1 cellular context compared by ENCODE assay signal in genomic region chr2:231482806-231483391, GRCh38.
A peak's percentile ranks its signal among the peaks of the same experiment; 100 is the strongest.
TF ChIP-seq lines count a peak whose summit lies in the region.

No MANE protein-coding gene starts in this region.

TF ChIP-seq in K562, 482 proteins besides CTCF, POLR2A, EP300 and RAD21 (continued from another document and continues in another):
- TF ChIP-seq, protein P1, sequence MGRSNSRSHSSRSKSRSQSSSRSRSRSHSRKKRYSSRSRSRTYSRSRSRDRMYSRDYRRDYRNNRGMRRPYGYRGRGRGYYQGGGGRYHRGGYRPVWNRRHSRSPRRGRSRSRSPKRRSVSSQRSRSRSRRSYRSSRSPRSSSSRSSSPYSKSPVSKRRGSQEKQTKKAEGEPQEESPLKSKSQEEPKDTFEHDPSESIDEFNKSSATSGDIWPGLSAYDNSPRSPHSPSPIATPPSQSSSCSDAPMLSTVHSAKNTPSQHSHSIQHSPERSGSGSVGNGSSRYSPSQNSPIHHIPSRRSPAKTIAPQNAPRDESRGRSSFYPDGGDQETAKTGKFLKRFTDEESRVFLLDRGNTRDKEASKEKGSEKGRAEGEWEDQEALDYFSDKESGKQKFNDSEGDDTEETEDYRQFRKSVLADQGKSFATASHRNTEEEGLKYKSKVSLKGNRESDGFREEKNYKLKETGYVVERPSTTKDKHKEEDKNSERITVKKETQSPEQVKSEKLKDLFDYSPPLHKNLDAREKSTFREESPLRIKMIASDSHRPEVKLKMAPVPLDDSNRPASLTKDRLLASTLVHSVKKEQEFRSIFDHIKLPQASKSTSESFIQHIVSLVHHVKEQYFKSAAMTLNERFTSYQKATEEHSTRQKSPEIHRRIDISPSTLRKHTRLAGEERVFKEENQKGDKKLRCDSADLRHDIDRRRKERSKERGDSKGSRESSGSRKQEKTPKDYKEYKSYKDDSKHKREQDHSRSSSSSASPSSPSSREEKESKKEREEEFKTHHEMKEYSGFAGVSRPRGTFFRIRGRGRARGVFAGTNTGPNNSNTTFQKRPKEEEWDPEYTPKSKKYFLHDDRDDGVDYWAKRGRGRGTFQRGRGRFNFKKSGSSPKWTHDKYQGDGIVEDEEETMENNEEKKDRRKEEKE (IDR thresholded peaks at IDR 0.05; ENCODE audit: borderline replicate concordance in 1 of 2, control insufficient read depth in 1 of 2, low read depth in 2 of 2, low read length in 1 of 2): no peak
- TF ChIP-seq XRCC5 (IDR thresholded peaks at IDR 0.05; ENCODE audit: low read depth, low read length) (0 out of 2 replicates have a peak, but pooled peaks have one; percentile 25), ZNF354B (CRISPR knock-in tag; IDR thresholded peaks at IDR 0.05) (no peak), ZFX (CRISPR knock-in tag; IDR thresholded peaks at IDR 0.05) (peak; percentile 75), MXI1 (IDR thresholded peaks at IDR 0.05; ENCODE audit: low read depth, low read length) (no peak), ZKSCAN1 (IDR thresholded peaks at IDR 0.05; ENCODE audit: low read depth, low read length) (no peak), ASH1L (IDR thresholded peaks at IDR 0.05; ENCODE audit: borderline replicate concordance, low read depth, partially characterized antibody) (no peak), ZKSCAN3 (CRISPR knock-in tag; IDR thresholded peaks at IDR 0.05) (no peak), ZBTB7A (IDR thresholded peaks at IDR 0.05; ENCODE audit: borderline replicate concordance, control insufficient read depth, low read depth, low read length) (peak; percentile 86; the same call in 1 of the 2 replicates), ZZZ3 (IDR thresholded peaks at IDR 0.05) (no peak), PHF21A (IDR thresholded peaks at IDR 0.05; ENCODE audit: borderline replicate concordance, low read depth) (no peak), EGR1 (conservative IDR thresholded peaks at IDR 0.05) (no peak), RBFOX2 (IDR thresholded peaks at IDR 0.05; ENCODE audit: low read depth, low read length) (peak; percentile 55), KLF13 (tag; IDR thresholded peaks at IDR 0.05; ENCODE audit: borderline replicate concordance, low read depth) (no peak), GATAD2A (IDR thresholded peaks at IDR 0.05) (no peak), ZNF655 (CRISPR knock-in tag; IDR thresholded peaks at IDR 0.05) (no peak), ZNF766 (CRISPR knock-in tag; conservative IDR thresholded peaks at IDR 0.05) (no peak), GTF2F1 (IDR thresholded peaks at IDR 0.05; ENCODE audit: low read depth, low read length) (no peak), NONO (IDR thresholded peaks at IDR 0.05; ENCODE audit: low read depth in 2 of 2, low read length in 1 of 2) (no peak), SREBF1 (IDR thresholded peaks at IDR 0.05; ENCODE audit: borderline replicate concordance, low read depth, low read length) (no peak), TEAD2 (tag; IDR thresholded peaks at IDR 0.05) (no peak), HDAC3 (IDR thresholded peaks at IDR 0.05; ENCODE audit: borderline replicate concordance, partially characterized antibody) (no peak), ARID1B (IDR thresholded peaks at IDR 0.05) (no peak), NFYB (IDR thresholded peaks at IDR 0.05; ENCODE audit: extremely low read depth, insufficient read length) (no peak), HOXB6 (CRISPR knock-in tag; IDR thresholded peaks at IDR 0.05; ENCODE audit: borderline replicate concordance) (no peak), BMI1 (IDR thresholded peaks at IDR 0.05; ENCODE audit: low read length) (no peak), MITF (IDR thresholded peaks at IDR 0.05) (no peak), KAT7 (CRISPR knock-in tag; IDR thresholded peaks at IDR 0.05; ENCODE audit: borderline replicate concordance) (no peak), CHD1 (IDR thresholded peaks at IDR 0.05; ENCODE audit: low read length) (no peak), SIX5 (IDR thresholded peaks at IDR 0.05; ENCODE audit: borderline replicate concordance in 1 of 2, insufficient read depth in 1 of 2, low read depth in 1 of 2, low read length in 2 of 2) (no peak), MED1 (CRISPR knock-in tag; IDR thresholded peaks at IDR 0.05; ENCODE audit: borderline replicate concordance) (no peak)
- TF ChIP-seq, protein P2, sequence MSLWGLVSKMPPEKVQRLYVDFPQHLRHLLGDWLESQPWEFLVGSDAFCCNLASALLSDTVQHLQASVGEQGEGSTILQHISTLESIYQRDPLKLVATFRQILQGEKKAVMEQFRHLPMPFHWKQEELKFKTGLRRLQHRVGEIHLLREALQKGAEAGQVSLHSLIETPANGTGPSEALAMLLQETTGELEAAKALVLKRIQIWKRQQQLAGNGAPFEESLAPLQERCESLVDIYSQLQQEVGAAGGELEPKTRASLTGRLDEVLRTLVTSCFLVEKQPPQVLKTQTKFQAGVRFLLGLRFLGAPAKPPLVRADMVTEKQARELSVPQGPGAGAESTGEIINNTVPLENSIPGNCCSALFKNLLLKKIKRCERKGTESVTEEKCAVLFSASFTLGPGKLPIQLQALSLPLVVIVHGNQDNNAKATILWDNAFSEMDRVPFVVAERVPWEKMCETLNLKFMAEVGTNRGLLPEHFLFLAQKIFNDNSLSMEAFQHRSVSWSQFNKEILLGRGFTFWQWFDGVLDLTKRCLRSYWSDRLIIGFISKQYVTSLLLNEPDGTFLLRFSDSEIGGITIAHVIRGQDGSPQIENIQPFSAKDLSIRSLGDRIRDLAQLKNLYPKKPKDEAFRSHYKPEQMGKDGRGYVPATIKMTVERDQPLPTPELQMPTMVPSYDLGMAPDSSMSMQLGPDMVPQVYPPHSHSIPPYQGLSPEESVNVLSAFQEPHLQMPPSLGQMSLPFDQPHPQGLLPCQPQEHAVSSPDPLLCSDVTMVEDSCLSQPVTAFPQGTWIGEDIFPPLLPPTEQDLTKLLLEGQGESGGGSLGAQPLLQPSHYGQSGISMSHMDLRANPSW (CRISPR knock-in tag; IDR thresholded peaks at IDR 0.05): no peak
- TF ChIP-seq, protein P3, sequence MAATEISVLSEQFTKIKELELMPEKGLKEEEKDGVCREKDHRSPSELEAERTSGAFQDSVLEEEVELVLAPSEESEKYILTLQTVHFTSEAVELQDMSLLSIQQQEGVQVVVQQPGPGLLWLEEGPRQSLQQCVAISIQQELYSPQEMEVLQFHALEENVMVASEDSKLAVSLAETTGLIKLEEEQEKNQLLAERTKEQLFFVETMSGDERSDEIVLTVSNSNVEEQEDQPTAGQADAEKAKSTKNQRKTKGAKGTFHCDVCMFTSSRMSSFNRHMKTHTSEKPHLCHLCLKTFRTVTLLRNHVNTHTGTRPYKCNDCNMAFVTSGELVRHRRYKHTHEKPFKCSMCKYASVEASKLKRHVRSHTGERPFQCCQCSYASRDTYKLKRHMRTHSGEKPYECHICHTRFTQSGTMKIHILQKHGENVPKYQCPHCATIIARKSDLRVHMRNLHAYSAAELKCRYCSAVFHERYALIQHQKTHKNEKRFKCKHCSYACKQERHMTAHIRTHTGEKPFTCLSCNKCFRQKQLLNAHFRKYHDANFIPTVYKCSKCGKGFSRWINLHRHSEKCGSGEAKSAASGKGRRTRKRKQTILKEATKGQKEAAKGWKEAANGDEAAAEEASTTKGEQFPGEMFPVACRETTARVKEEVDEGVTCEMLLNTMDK (IDR thresholded peaks at IDR 0.05; ENCODE audit: borderline replicate concordance, insufficient read depth, low read depth, low read length, poor library complexity, severe bottlenecking): peak; percentile 3
- TF ChIP-seq, protein P4, sequence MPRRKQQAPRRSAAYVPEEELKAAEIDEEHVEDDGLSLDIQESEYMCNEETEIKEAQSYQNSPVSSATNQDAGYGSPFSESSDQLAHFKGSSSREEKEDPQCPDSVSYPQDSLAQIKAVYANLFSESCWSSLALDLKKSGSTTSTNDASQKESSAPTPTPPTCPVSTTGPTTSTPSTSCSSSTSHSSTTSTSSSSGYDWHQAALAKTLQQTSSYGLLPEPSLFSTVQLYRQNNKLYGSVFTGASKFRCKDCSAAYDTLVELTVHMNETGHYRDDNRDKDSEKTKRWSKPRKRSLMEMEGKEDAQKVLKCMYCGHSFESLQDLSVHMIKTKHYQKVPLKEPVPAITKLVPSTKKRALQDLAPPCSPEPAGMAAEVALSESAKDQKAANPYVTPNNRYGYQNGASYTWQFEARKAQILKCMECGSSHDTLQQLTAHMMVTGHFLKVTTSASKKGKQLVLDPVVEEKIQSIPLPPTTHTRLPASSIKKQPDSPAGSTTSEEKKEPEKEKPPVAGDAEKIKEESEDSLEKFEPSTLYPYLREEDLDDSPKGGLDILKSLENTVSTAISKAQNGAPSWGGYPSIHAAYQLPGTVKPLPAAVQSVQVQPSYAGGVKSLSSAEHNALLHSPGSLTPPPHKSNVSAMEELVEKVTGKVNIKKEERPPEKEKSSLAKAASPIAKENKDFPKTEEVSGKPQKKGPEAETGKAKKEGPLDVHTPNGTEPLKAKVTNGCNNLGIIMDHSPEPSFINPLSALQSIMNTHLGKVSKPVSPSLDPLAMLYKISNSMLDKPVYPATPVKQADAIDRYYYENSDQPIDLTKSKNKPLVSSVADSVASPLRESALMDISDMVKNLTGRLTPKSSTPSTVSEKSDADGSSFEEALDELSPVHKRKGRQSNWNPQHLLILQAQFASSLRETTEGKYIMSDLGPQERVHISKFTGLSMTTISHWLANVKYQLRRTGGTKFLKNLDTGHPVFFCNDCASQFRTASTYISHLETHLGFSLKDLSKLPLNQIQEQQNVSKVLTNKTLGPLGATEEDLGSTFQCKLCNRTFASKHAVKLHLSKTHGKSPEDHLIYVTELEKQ (CRISPR knock-in tag; IDR thresholded peaks at IDR 0.05): no peak
- TF ChIP-seq, protein P5, sequence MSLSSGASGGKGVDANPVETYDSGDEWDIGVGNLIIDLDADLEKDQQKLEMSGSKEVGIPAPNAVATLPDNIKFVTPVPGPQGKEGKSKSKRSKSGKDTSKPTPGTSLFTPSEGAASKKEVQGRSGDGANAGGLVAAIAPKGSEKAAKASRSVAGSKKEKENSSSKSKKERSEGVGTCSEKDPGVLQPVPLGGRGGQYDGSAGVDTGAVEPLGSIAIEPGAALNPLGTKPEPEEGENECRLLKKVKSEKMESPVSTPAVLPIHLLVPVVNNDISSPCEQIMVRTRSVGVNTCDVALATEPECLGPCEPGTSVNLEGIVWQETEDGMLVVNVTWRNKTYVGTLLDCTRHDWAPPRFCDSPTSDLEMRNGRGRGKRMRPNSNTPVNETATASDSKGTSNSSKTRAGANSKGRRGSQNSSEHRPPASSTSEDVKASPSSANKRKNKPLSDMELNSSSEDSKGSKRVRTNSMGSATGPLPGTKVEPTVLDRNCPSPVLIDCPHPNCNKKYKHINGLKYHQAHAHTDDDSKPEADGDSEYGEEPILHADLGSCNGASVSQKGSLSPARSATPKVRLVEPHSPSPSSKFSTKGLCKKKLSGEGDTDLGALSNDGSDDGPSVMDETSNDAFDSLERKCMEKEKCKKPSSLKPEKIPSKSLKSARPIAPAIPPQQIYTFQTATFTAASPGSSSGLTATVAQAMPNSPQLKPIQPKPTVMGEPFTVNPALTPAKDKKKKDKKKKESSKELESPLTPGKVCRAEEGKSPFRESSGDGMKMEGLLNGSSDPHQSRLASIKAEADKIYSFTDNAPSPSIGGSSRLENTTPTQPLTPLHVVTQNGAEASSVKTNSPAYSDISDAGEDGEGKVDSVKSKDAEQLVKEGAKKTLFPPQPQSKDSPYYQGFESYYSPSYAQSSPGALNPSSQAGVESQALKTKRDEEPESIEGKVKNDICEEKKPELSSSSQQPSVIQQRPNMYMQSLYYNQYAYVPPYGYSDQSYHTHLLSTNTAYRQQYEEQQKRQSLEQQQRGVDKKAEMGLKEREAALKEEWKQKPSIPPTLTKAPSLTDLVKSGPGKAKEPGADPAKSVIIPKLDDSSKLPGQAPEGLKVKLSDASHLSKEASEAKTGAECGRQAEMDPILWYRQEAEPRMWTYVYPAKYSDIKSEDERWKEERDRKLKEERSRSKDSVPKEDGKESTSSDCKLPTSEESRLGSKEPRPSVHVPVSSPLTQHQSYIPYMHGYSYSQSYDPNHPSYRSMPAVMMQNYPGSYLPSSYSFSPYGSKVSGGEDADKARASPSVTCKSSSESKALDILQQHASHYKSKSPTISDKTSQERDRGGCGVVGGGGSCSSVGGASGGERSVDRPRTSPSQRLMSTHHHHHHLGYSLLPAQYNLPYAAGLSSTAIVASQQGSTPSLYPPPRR (CRISPR knock-in tag; IDR thresholded peaks at IDR 0.05; ENCODE audit: borderline replicate concordance): no peak
- TF ChIP-seq, protein P6, sequence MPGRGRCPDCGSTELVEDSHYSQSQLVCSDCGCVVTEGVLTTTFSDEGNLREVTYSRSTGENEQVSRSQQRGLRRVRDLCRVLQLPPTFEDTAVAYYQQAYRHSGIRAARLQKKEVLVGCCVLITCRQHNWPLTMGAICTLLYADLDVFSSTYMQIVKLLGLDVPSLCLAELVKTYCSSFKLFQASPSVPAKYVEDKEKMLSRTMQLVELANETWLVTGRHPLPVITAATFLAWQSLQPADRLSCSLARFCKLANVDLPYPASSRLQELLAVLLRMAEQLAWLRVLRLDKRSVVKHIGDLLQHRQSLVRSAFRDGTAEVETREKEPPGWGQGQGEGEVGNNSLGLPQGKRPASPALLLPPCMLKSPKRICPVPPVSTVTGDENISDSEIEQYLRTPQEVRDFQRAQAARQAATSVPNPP (IDR thresholded peaks at IDR 0.05; ENCODE audit: borderline replicate concordance, insufficient read depth, insufficient read length): no peak
- TF ChIP-seq, protein P7, sequence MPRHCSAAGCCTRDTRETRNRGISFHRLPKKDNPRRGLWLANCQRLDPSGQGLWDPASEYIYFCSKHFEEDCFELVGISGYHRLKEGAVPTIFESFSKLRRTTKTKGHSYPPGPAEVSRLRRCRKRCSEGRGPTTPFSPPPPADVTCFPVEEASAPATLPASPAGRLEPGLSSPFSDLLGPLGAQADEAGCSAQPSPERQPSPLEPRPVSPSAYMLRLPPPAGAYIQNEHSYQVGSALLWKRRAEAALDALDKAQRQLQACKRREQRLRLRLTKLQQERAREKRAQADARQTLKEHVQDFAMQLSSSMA (CRISPR knock-in tag; IDR thresholded peaks at IDR 0.05): no peak
